8 cellular contexts compared by ENCODE assay signal in the genomic region with DNA sequence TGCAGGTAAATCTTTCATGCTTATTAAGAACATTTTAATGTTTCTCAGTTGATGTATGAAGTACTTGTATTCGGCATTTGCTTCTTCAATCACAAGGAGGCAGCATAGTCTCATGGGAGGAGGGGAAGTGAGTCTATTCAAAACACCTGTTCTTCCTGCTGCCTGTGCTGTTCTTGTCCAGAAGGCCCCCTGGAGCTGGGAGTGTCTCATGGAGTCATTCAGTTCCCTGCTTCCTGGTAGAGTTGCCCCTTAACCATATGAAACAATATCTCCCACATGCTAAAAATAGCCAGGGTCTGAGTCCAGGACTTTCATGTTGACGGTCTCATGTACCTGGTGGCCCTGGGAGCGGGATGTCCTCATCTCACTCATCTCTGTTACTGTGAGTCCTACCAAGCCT. TPM values are rescaled to one million over a fixed set of nuclear protein-coding genes. Genes with fewer than 3 reads are reported as not detected.
DNase-seq lines count a peak whose midpoint lies in the region; ATAC-seq and TF ChIP-seq lines count a peak whose summit lies in the region.

No MANE protein-coding gene starts in this region.

- no peaks in the 10 kb centered on the region for H3K9me3 ChIP-seq in endodermal cell (ENCODE audit: control insufficient read depth, low read length)

- no peaks in the 10 kb centered on the region for H3K4me1 Mint-ChIP-seq in endodermal cell

- peak; percentile 64 for ATAC-seq in sciatic nerve
- no peak for ATAC-seq in HG02870 (IDR thresholded peaks at IDR 0.05; ENCODE audit: unreplicated experiment)
- no peak for ATAC-seq in HG03097 (IDR thresholded peaks at IDR 0.05; ENCODE audit: low FRiP score, unreplicated experiment)

- no peaks in the 10 kb centered on the region for H3K4me1 ChIP-seq in endodermal cell (ENCODE audit: control insufficient read depth, insufficient read depth, low read length)

- WGBS in endodermal cell (ENCODE audit: insufficient coverage in 1 of 2, insufficient read length in 1 of 2), 2 experiments: 43 to 92% methylated on average over 1 to 3 of the region's 3 CpGs

- TF ChIP-seq CTCF in endodermal cell (conservative IDR thresholded peaks at IDR 0.05): peak; percentile 72

- H3K9ac ChIP-seq in endodermal cell (ENCODE audit: extremely low read depth, low read length, poor library complexity, severe bottlenecking): no peak overlapping the region

- H3K36me3 Mint-ChIP-seq in endodermal cell (ENCODE audit: low read depth): no peaks in the 10 kb centered on the region

- peaks cover 11% of the 10 kb centered on the region for H3K27me3 Mint-ChIP-seq in endodermal cell (ENCODE audit: insufficient read depth)

- no peaks in the 10 kb centered on the region for H3K27me3 ChIP-seq in endodermal cell (ENCODE audit: control insufficient read depth, insufficient read depth, low read length, poor library complexity, severe bottlenecking)

- no peak overlapping the region for H3K27ac Mint-ChIP-seq in endodermal cell

- no peaks in the 10 kb centered on the region for H3K36me3 ChIP-seq in endodermal cell (ENCODE audit: control insufficient read depth, insufficient read depth, low read length)

- H3K9me3 Mint-ChIP-seq in endodermal cell: no peaks in the 10 kb centered on the region

- no peak overlapping the region for H3K4me3 Mint-ChIP-seq in endodermal cell

- H3K27ac ChIP-seq in endodermal cell (ENCODE audit: low read depth, low read length): no peak overlapping the region

- no peak overlapping the region for H3K4me3 ChIP-seq in endodermal cell (ENCODE audit: low read length)

- intact Hi-C loops in sciatic nerve (cut with DNase I): no loop called here

- DNase-seq in Daoy (ENCODE audit: low read depth) (peak; percentile 30), HT1080 (ENCODE audit: low read depth) (peak; percentile 64), NOMO-1 treated with DMSO at 0.1 percent for 48 hours (lab: John Stamatoyannopoulos, UW; ENCODE audit: unreplicated experiment) (peak; percentile 61), endodermal cell (peak; percentile 67), sciatic nerve (ENCODE audit: low spot score) (no peak), middle frontal gyrus (ENCODE audit: extremely low spot score, low spot score) (no peak)

RNA-seq across cellular contexts. Expression of gene PPP1R2, which starts 15.5 kb away (rescaled TPM):
- 73.0 and 142 TPM in 2 replicates for total RNA-seq in Daoy (2014; rRNA removed; shearing (Covaris generic))
- 115 and 180 TPM in 2 replicates for total RNA-seq in HT1080 (2014; rRNA removed; shearing (Covaris generic))
- polyA plus RNA-seq in HT1080 (2015; cell fraction: cytosol; rRNA removed): 30.5 and 35.7 TPM in 2 replicates
- 26.4 and 27.5 TPM in 2 replicates for polyA plus RNA-seq in HT1080 (2015; cell fraction: nucleus; rRNA removed)
- 10 to 100 TPM; 24.2 to 30.7 TPM for total RNA-seq in endodermal cell
- 32.5 TPM for polyA plus RNA-seq in endodermal cell (2013, experiment 1 of 2)
- 33.1 TPM for polyA plus RNA-seq in endodermal cell (2013, experiment 2 of 2)
- 38.2 TPM for total RNA-seq in sciatic nerve

RNA-seq across cellular contexts. Expression of gene APOD, which starts 25.1 kb away (rescaled TPM):
- not detected in 2 replicates for total RNA-seq in Daoy (2014; rRNA removed; shearing (Covaris generic))
- total RNA-seq in HT1080 (2014; rRNA removed; shearing (Covaris generic)): not detected in 2 replicates
- not detected in 2 replicates for polyA plus RNA-seq in HT1080 (2015; cell fraction: cytosol; rRNA removed)
- not detected in 2 replicates for polyA plus RNA-seq in HT1080 (2015; cell fraction: nucleus; rRNA removed)
- total RNA-seq in endodermal cell (not detected), sciatic nerve (6,445 TPM)
- polyA plus RNA-seq in endodermal cell (2013, experiment 1 of 2): not detected
- polyA plus RNA-seq in endodermal cell (2013, experiment 2 of 2): 0.87 TPM

Comparison
In these comparisons a context has a peak if more than half of its experiments do, and no peak if none do; other contexts are left out.
1. DNase-seq: peak in Daoy (single experiment), HT1080 (single experiment), NOMO-1 treated with DMSO at 0.1 percent for 48 hours (single experiment) and endodermal cell (single experiment); none in sciatic nerve (single experiment) and middle frontal gyrus (single experiment).
2. RNA of gene APOD, which starts 25.1 kb away (total RNA-seq): 6,445 TPM in sciatic nerve (single experiment); not detected in Daoy, not detected in HT1080 and not detected in endodermal cell; every median in the first group is over 1,000 times any median in the second.